In the genomic region with DNA sequence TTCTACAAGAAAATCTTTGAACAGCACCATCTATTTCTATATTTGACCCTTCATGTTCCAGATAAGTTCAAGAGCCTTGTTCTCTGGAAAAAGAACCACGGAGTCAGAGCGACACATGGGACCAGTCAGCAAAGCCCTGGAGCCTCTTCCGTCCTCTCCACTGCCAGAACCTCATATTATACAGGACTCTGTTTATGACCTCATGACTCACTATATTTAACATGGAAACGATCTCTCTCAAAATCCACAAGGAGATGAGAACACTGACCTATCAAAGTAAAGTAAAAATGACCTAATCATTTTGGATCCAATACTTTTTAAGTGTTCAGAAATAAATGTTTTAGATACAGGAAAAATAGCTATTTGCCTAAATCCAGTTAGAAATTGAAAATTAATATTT, we compare ENCODE assay signal across 10 cellular contexts.
DNase-seq lines count a peak whose midpoint lies in the region; ATAC-seq and TF ChIP-seq lines count a peak whose summit lies in the region.
"Had no signal": no experiment of that assay in that cellular context is flagged by ENCODE, and none has a peak within 500 bp of the region (broad histone marks: within the 10 kb centered on the region; RNA-seq: fewer than 3 reads in every experiment).

No MANE protein-coding gene starts in this region.

- H4K20me1 ChIP-seq in BLaER1 treated with 17β-estradiol and CSF1 and Interleukin-3, amounts not matched to agents 10 nM and 100 nM, result no peaks in the 10 kb centered on the region

- peak; percentile 56 for DNase-seq in H4 (ENCODE audit: low spot score)
- DNase-seq in brain microvascular endothelial cell, result peak; percentile 26
- DNase-seq in mesenchymal stem cell, result peak; percentile 79
- no peak for DNase-seq in UCSD-AML1 (lab: John Stamatoyannopoulos, UW; ENCODE audit: unreplicated experiment)
- DNase-seq: mucosa of descending colon, testis had no signal

- no peak overlapping the region for H2BK120ac ChIP-seq in mesenchymal stem cell (ENCODE audit: low read depth, low read length)

- H3K36me3 ChIP-seq in BLaER1 treated with 17β-estradiol and CSF1 and Interleukin-3, amounts not matched to agents 10 nM and 100 nM, result peaks cover 0 to 18% (median 5%) of the 10 kb centered on the region in 11 experiments; a peak in 8 of 22 replicates
- peaks cover 3% of the 10 kb centered on the region for H3K36me3 ChIP-seq in brain microvascular endothelial cell (replicated peaks)
- peaks cover 3% of the 10 kb centered on the region in 2 experiments for H3K36me3 ChIP-seq in mesenchymal stem cell (ENCODE audit: control insufficient read depth in 1 of 2, insufficient read depth in 2 of 2, low read depth in 1 of 2, low read length in 2 of 2)

- H3K23ac ChIP-seq in mesenchymal stem cell (ENCODE audit: low read length in 2 of 2), result no peak overlapping the region

- no peak overlapping the region for H2BK5ac ChIP-seq in mesenchymal stem cell (ENCODE audit: low read depth, low read length, poor library complexity, severe bottlenecking)

- H3K14ac ChIP-seq in mesenchymal stem cell (ENCODE audit: low read length in 2 of 2), result no peak overlapping the region

- H3K27me3 ChIP-seq in BLaER1 treated with 17β-estradiol and CSF1 and Interleukin-3, amounts not matched to agents 10 nM and 100 nM, result no peaks in the 10 kb centered on the region
- H3K27me3 ChIP-seq in brain microvascular endothelial cell (replicated peaks), result no peaks in the 10 kb centered on the region
- no peaks in the 10 kb centered on the region for H3K27me3 ChIP-seq in mesenchymal stem cell (ENCODE audit: control insufficient read depth in 1 of 2, insufficient read depth in 1 of 2, low read length in 2 of 2)
- H3K27me3 ChIP-seq: testis had no signal

- peaks cover 0 to 5% (median 4%) of the 10 kb centered on the region in 11 experiments; a peak in 15 of 22 replicates for H3K9me3 ChIP-seq in BLaER1 treated with 17β-estradiol and CSF1 and Interleukin-3, amounts not matched to agents 10 nM and 100 nM (replicated peaks in 1 of 11)
- H3K9me3 ChIP-seq in mesenchymal stem cell (ENCODE audit: control insufficient read depth, low read length), result no peaks in the 10 kb centered on the region
- H3K9me3 ChIP-seq: mucosa of descending colon, testis had no signal

- H4K8ac ChIP-seq in mesenchymal stem cell (ENCODE audit: low read length), result no peak overlapping the region

- H3K18ac ChIP-seq in mesenchymal stem cell (ENCODE audit: low read depth in 1 of 2, low read length in 2 of 2), result no peak overlapping the region

- 15% methylated on average over 4 of the region's 4 CpGs for WGBS in mesenchymal stem cell

- H3K27ac ChIP-seq in BLaER1 treated with 17β-estradiol and CSF1 and Interleukin-3, amounts not matched to agents 10 nM and 100 nM, result no peak overlapping the region
- H3K27ac ChIP-seq in brain microvascular endothelial cell, result no peak overlapping the region
- H3K27ac ChIP-seq in mesenchymal stem cell (ENCODE audit: low read length, poor library complexity, severe bottlenecking), result no peak overlapping the region
- H3K27ac ChIP-seq: testis had no signal

- H4K91ac ChIP-seq in mesenchymal stem cell (ENCODE audit: low read length), result no peak overlapping the region

- no peak overlapping the region for H2BK12ac ChIP-seq in mesenchymal stem cell (ENCODE audit: low read length in 2 of 2)

- no peak overlapping the region for H2AK5ac ChIP-seq in mesenchymal stem cell (ENCODE audit: low read length, severe bottlenecking)

- peaks cover 3% of the 10 kb centered on the region for H3K79me1 ChIP-seq in mesenchymal stem cell (replicated peaks; ENCODE audit: low read length, poor library complexity, severe bottlenecking)

- peaks cover 50 to 76% (median 60%) of the 10 kb centered on the region in 10 experiments for H3K4me1 ChIP-seq in BLaER1 treated with 17β-estradiol and CSF1 and Interleukin-3, amounts not matched to agents 10 nM and 100 nM
- peaks cover 5% of the 10 kb centered on the region for H3K4me1 ChIP-seq in mesenchymal stem cell (ENCODE audit: control insufficient read depth, insufficient read depth, low read depth, low read length)

- H3K4ac ChIP-seq in mesenchymal stem cell (ENCODE audit: low read depth in 1 of 2, low read length in 2 of 2), result no peak overlapping the region

- H3K4me2 ChIP-seq in BLaER1 treated with 17β-estradiol and CSF1 and Interleukin-3, amounts not matched to agents 10 nM and 100 nM, result peak overlapping the region in 6 of 11 experiments; percentile 1 to 89 (median 52); a peak in 10 of 22 replicates
- H3K4me2 ChIP-seq in mesenchymal stem cell (ENCODE audit: low read length, poor library complexity, severe bottlenecking), result no peak overlapping the region

- in situ Hi-C loops in brain microvascular endothelial cell (cut with HindIII; ENCODE audit: low pct_ligation_motif_present, low sequenced_read_pairs), result no loop called here

- H2AFZ ChIP-seq in mesenchymal stem cell (ENCODE audit: low read depth, low read length), result no peak overlapping the region

- no peak overlapping the region for H2BK15ac ChIP-seq in mesenchymal stem cell (ENCODE audit: low read depth, poor library complexity, severe bottlenecking)

- no peak for ATAC-seq in HG03025 (IDR thresholded peaks at IDR 0.05; ENCODE audit: low FRiP score, unreplicated experiment)
- no peak for ATAC-seq in GM18511 (IDR thresholded peaks at IDR 0.05; ENCODE audit: unreplicated experiment)
- no peak for ATAC-seq in HG02759 (IDR thresholded peaks at IDR 0.05; ENCODE audit: unreplicated experiment)
- ATAC-seq: mucosa of descending colon had no signal

- H3K9ac ChIP-seq in BLaER1 treated with 17β-estradiol and CSF1 and Interleukin-3, amounts not matched to agents 10 nM and 100 nM, result no peak overlapping the region
- peak overlapping the region; percentile 61 for H3K9ac ChIP-seq in mesenchymal stem cell (ENCODE audit: low read length)

- TF ChIP-seq CTCF in brain microvascular endothelial cell (IDR thresholded peaks at IDR 0.05; ENCODE audit: low read depth, low read length, missing control alignments), result no peak

- no peak overlapping the region for H3K4me3 ChIP-seq in BLaER1 treated with 17β-estradiol and CSF1 and Interleukin-3, amounts not matched to agents 10 nM and 100 nM
- H3K4me3 ChIP-seq in brain microvascular endothelial cell (ENCODE audit: low read depth, low read length) (no peak overlapping the region), mesenchymal stem cell (ENCODE audit: insufficient read depth in 1 of 2, low read depth in 1 of 2, low read length in 2 of 2) (no peak overlapping the region)
- H3K4me3 ChIP-seq: mucosa of descending colon, testis had no signal
